ENCODE assay signal across 21 cellular contexts in the genomic region with DNA sequence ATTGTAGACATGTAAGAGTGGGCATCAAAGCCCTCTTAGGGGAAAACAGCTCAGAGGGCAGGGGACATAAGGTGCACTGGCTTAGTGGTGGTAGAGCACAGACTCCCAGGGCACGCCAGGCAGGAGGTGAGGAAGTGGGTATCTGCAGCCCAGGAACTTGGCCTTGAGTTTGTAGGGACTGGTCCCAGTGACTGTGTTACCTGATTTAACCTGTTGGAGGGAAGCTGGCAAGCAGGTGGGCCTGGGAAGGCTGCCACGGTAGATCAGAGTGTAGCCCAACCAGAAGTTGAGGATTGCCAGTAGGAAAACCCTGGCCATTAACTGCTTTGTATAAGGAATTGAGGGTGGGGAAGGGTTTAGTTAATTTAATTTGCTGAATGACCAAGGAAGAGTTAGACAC.
DNase-seq lines count a peak whose midpoint lies in the region; ATAC-seq, FAIRE-seq and TF ChIP-seq lines count a peak whose summit lies in the region.
"Had no signal": no experiment of that assay in that cellular context is flagged by ENCODE, and none has a peak within 500 bp of the region (broad histone marks: within the 10 kb centered on the region; RNA-seq: fewer than 3 reads in every experiment).

No MANE protein-coding gene starts in this region.

- intact Hi-C loops in body of pancreas (cut with DNase I) = no loop called here
- intact Hi-C loops in pancreas (cut with DNase I) = no loop called here

- H3K36me3 ChIP-seq in H7 (replicated peaks; ENCODE audit: control insufficient read depth, insufficient read depth, low read length) (no peaks in the 10 kb centered on the region), body of pancreas (replicated peaks in 1 of 2; ENCODE audit: insufficient read depth in 1 of 2, low read depth in 2 of 2) (no peaks in the 10 kb centered on the region), pancreas (no peaks in the 10 kb centered on the region)
- H3K36me3 ChIP-seq: BE2C had no signal

- TF ChIP-seq CTCF in body of pancreas (IDR thresholded peaks at IDR 0.05) (no peak), pancreas (IDR thresholded peaks at IDR 0.05) (no peak)

- H3K4me1 Mint-ChIP-seq in T-helper 17 cell = peaks cover 3% of the 10 kb centered on the region
- H3K4me1 Mint-ChIP-seq: CD4-positive, CD25-positive, alpha-beta regulatory T cell; CD8-positive, alpha-beta memory T cell had no signal

- H3K4me3 ChIP-seq in H7 (ENCODE audit: insufficient read depth, low read depth, low read length) (no peak overlapping the region), body of pancreas (no peak overlapping the region), pancreas (no peak overlapping the region)

- H3K36me3 Mint-ChIP-seq in T-helper 17 cell (ENCODE audit: low read depth) = no peaks in the 10 kb centered on the region
- H3K36me3 Mint-ChIP-seq: CD4-positive, CD25-positive, alpha-beta regulatory T cell; CD8-positive, alpha-beta memory T cell had no signal

- H3K9me3 ChIP-seq in body of pancreas (no peaks in the 10 kb centered on the region), pancreas (no peaks in the 10 kb centered on the region), T-helper 17 cell (ENCODE audit: control insufficient read depth, low read length, poor library complexity, severe bottlenecking) (peaks cover 2% of the 10 kb centered on the region)
- H3K9me3 ChIP-seq: BE2C had no signal

- DNase-seq in H7 (peak; percentile 38), body of pancreas (peak; percentile 22 to 67 (median 29)), pancreas (peak in 2 of 6 donors; percentile 12 to 28), T-helper 17 cell (no peak)
- DNase-seq in activated CD8-positive, alpha-beta memory T cell treated with anti-CD3 and anti-CD28 coated beads for 24 hours = no peak
- DNase-seq in stimulated activated CD4-positive, alpha-beta T cell treated with anti-CD3 and anti-CD28 coated beads, Interleukin-4, amount 100 ng/mL, for 24 hours = no peak
- DNase-seq: ACHN; BE2C; C1 segment of cervical spinal cord; CD4-positive, CD25-positive, alpha-beta regulatory T cell; CD8-positive, alpha-beta memory T cell; COR-L47; DMS 273 treated with DMSO at 0.1 percent for 48 hours; DMS53; DND-41; EL had no signal

- no peak overlapping the region for H3K27ac Mint-ChIP-seq in T-helper 17 cell
- H3K27ac Mint-ChIP-seq: CD4-positive, CD25-positive, alpha-beta regulatory T cell; CD8-positive, alpha-beta memory T cell had no signal

- peaks cover 37% of the 10 kb centered on the region for H3K27me3 Mint-ChIP-seq in T-helper 17 cell

- H3K4me3 Mint-ChIP-seq in T-helper 17 cell = no peak overlapping the region
- H3K4me3 Mint-ChIP-seq: CD4-positive, CD25-positive, alpha-beta regulatory T cell; CD8-positive, alpha-beta memory T cell had no signal

- ATAC-seq in body of pancreas (peak; percentile 27), pancreas (peak in 3 of 4 donors; percentile 35 to 64 (median 42)), T-helper 17 cell (no peak)

- H3K27me3 ChIP-seq in H7 (ENCODE audit: control insufficient read depth, insufficient read depth, low read length) = no peaks in the 10 kb centered on the region
- no peaks in the 10 kb centered on the region for H3K27me3 ChIP-seq in body of pancreas
- no peaks in the 10 kb centered on the region for H3K27me3 ChIP-seq in pancreas
- H3K27me3 ChIP-seq: BE2C had no signal

- H3K4me1 ChIP-seq in body of pancreas (peaks cover 5% of the 10 kb centered on the region), pancreas (no peaks in the 10 kb centered on the region)
- H3K4me1 ChIP-seq: BE2C had no signal

- no peak for FAIRE-seq in pancreas (lab: Jason Lieb, UNC)
- FAIRE-seq: A204.1, G401.6, GM12891, GM19239, H54 had no signal

- 28 to 29% methylated on average over 2 of the region's 2 CpGs for WGBS in body of pancreas, 2 donors
- WGBS in pancreas, 2 donors = 30 to 34% methylated on average over 2 of the region's 2 CpGs

- H3K27ac ChIP-seq in body of pancreas (no peak overlapping the region), pancreas (no peak overlapping the region)

- no peak for TF ChIP-seq POLR2A in body of pancreas (IDR thresholded peaks at IDR 0.05)

Comparison
In these comparisons a context has a peak if more than half of its experiments do, and no peak if none do; other contexts are left out.
1. DNase-seq: peak in H7 (single experiment) and body of pancreas (4 of 4); none in activated CD8-positive, alpha-beta memory T cell treated with anti-CD3 and anti-CD28 coated beads for 24 hours (single experiment), stimulated activated CD4-positive, alpha-beta T cell treated with anti-CD3 and anti-CD28 coated beads, Interleukin-4, amount 100 ng/mL, for 24 hours (single experiment) and T-helper 17 cell (0 of 3).